Comparison of ENCODE assay signal across 8 cellular contexts in genomic region chr10:42553064-42553407, GRCh38.
DNase-seq lines count a peak whose midpoint lies in the region; ATAC-seq and TF ChIP-seq lines count a peak whose summit lies in the region.

No MANE protein-coding gene starts in this region.

- intact Hi-C loops in Right ventricle myocardium inferior (cut with DNase I) (loop anchor here (10.0 kb wide), 2 partner anchors 82 to 232 kb away; partner anchors contain the start of genes BMS1 and ZNF33B), cardiac septum (cut with DNase I) (loop anchor here (2.0 kb wide), 1 partner anchor 86 kb away; the partner anchor contains the start of gene ZNF33B), right lobe of liver (cut with DNase I) (loop anchor here in 1 of 2 donors (10.0 kb wide), 2 partner anchors 232 to 552 kb away; partner anchors contain the start of gene BMS1), upper lobe of right lung (cut with DNase I) (no loop called here)

- 2% methylated on average over 14 of the region's 14 CpGs for WGBS in right lobe of liver (ENCODE audit: insufficient coverage, low coverage, low lambda C conversion rate, missing lambda C conversion rate)

- no peaks in the 10 kb centered on the region for H3K27me3 ChIP-seq in right lobe of liver
- no peaks in the 10 kb centered on the region for H3K27me3 ChIP-seq in upper lobe of right lung

- H3K27ac ChIP-seq in right lobe of liver, result peak overlapping the region in 1 of 3 donors; percentile 25
- H3K27ac ChIP-seq in upper lobe of right lung, result peak overlapping the region; percentile 49

- no peak for TF ChIP-seq CTCF in astrocyte of the spinal cord (IDR thresholded peaks at IDR 0.05; ENCODE audit: low read depth, low read length)
- no peak for TF ChIP-seq CTCF in right lobe of liver (IDR thresholded peaks at IDR 0.05)
- no peak for TF ChIP-seq CTCF in upper lobe of right lung (IDR thresholded peaks at IDR 0.05)

- TF ChIP-seq POLR2A in right lobe of liver (IDR thresholded peaks at IDR 0.05), result peak; percentile 4

- H3K4me3 ChIP-seq in astrocyte of the spinal cord (ENCODE audit: low read depth, low read length) (peak overlapping the region; percentile 79), right lobe of liver (peak overlapping the region; percentile 69 to 81 (median 76)), upper lobe of right lung (peak overlapping the region; percentile 90)

- DNase-seq in Right ventricle myocardium inferior (ENCODE audit: missing footprints) (peak; percentile 79), cardiac septum (ENCODE audit: low spot score) (no peak), astrocyte of the spinal cord (ENCODE audit: low read depth, low spot score) (no peak), right lobe of liver (peak in 1 of 3 donors; percentile 60), upper lobe of right lung (peak; percentile 70), NCI-H1048 (lab: John Stamatoyannopoulos, UW) (no peak), midbrain (lab: John Stamatoyannopoulos, UW) (no peak)

- H3K36me3 ChIP-seq in right lobe of liver (no peaks in the 10 kb centered on the region), upper lobe of right lung (no peaks in the 10 kb centered on the region)

- ATAC-seq in Right ventricle myocardium inferior (peak; percentile 43), HG03342 (IDR thresholded peaks at IDR 0.05; ENCODE audit: unreplicated experiment) (peak; percentile 26), right lobe of liver (peak; percentile 43 to 59 (median 51)), upper lobe of right lung (peak; percentile 18)

- H3K9me3 ChIP-seq in right lobe of liver, result no peaks in the 10 kb centered on the region
- H3K9me3 ChIP-seq in upper lobe of right lung, result no peaks in the 10 kb centered on the region

- in situ Hi-C loops in astrocyte of the spinal cord (cut with HindIII; ENCODE audit: low sequenced_read_pairs), result no loop called here

- H3K4me1 ChIP-seq in right lobe of liver, result peaks cover 0 to 4% (median 0%) of the 10 kb centered on the region in 4 donors
- peaks cover 8% of the 10 kb centered on the region for H3K4me1 ChIP-seq in upper lobe of right lung

Comparison
In these comparisons a context has a peak if more than half of its experiments do, and no peak if none do; other contexts are left out.
1. DNase-seq: peak in Right ventricle myocardium inferior (single experiment) and upper lobe of right lung (single experiment); none in cardiac septum (single experiment), astrocyte of the spinal cord (single experiment), NCI-H1048 (single experiment) and midbrain (single experiment).
2. Peak in every context shown above with its lines, with median percentiles within 50 percentile points of each other: ATAC-seq and H3K4me3 ChIP-seq.